ENCODE assay signal across 14 cellular contexts in genomic region chr15:82935382-82935781, GRCh38. TPM values are rescaled to one million over a fixed set of nuclear protein-coding genes. Genes with fewer than 3 reads are reported as not detected.
A peak's percentile ranks its signal among the peaks of the same experiment; 100 is the strongest.
DNase-seq lines count a peak whose midpoint lies in the region; ATAC-seq and TF ChIP-seq lines count a peak whose summit lies in the region.
"Had no signal": no experiment of that assay in that cellular context is flagged by ENCODE, and none has a peak within 500 bp of the region (broad histone marks: within the 10 kb centered on the region; RNA-seq: fewer than 3 reads in every experiment).

No MANE protein-coding gene starts in this region.

- ATAC-seq in activated CD8-positive, alpha-beta T cell treated with anti-CD3 and anti-CD28 coated beads, Interleukin-2, amount 10 ng/mL, durations not matched to agents 7 days and 5 days, result no peak
- ATAC-seq in activated CD8-positive, alpha-beta T cell treated with anti-CD3 and anti-CD28 coated beads for 36 hours, result no peak
- ATAC-seq: CD8-positive, alpha-beta T cell had no signal

- H3K36me3 Mint-ChIP-seq in activated CD8-positive, alpha-beta T cell treated with anti-CD3 and anti-CD28 coated beads, Interleukin-2, amount 10 ng/mL, durations not matched to agents 7 days and 5 days (ENCODE audit: low read depth), result no peaks in the 10 kb centered on the region
- H3K36me3 Mint-ChIP-seq in activated CD8-positive, alpha-beta T cell treated with anti-CD3 and anti-CD28 coated beads for 36 hours (ENCODE audit: low read depth), result no peaks in the 10 kb centered on the region
- peaks cover 59% of the 10 kb centered on the region for H3K36me3 Mint-ChIP-seq in dendritic cell treated with granulocyte-macrophage colony-stimulating factor and Interleukin-4, amounts not matched to agents 40 ng/mL and 50 ng/mL, for 4 days (ENCODE audit: low read depth)
- H3K36me3 Mint-ChIP-seq: CD14-positive monocyte; CD8-positive, alpha-beta T cell had no signal

- POLR2A ChIA-PET in activated CD8-positive, alpha-beta T cell treated with anti-CD3 and anti-CD28 coated beads, Interleukin-2, amount 10 ng/mL, durations not matched to agents 7 days and 5 days (lab: Charles Lee), result no interaction called here
- POLR2A ChIA-PET in activated CD8-positive, alpha-beta T cell treated with anti-CD3 and anti-CD28 coated beads for 36 hours (lab: Charles Lee), result no interaction called here

- H3K9me3 Mint-ChIP-seq in activated CD8-positive, alpha-beta T cell treated with anti-CD3 and anti-CD28 coated beads, Interleukin-2, amount 10 ng/mL, durations not matched to agents 7 days and 5 days (ENCODE audit: insufficient read depth), result no peaks in the 10 kb centered on the region
- H3K9me3 Mint-ChIP-seq in activated CD8-positive, alpha-beta T cell treated with anti-CD3 and anti-CD28 coated beads for 36 hours, result no peaks in the 10 kb centered on the region
- no peaks in the 10 kb centered on the region for H3K9me3 Mint-ChIP-seq in dendritic cell treated with granulocyte-macrophage colony-stimulating factor and Interleukin-4, amounts not matched to agents 40 ng/mL and 50 ng/mL, for 4 days
- H3K9me3 Mint-ChIP-seq: CD8-positive, alpha-beta T cell; HFFc6 had no signal

- H3K4me3 Mint-ChIP-seq in activated CD8-positive, alpha-beta T cell treated with anti-CD3 and anti-CD28 coated beads, Interleukin-2, amount 10 ng/mL, durations not matched to agents 7 days and 5 days, result no peak overlapping the region
- no peak overlapping the region for H3K4me3 Mint-ChIP-seq in activated CD8-positive, alpha-beta T cell treated with anti-CD3 and anti-CD28 coated beads for 36 hours
- H3K4me3 Mint-ChIP-seq in dendritic cell treated with granulocyte-macrophage colony-stimulating factor and Interleukin-4, amounts not matched to agents 40 ng/mL and 50 ng/mL, for 4 days, result peak overlapping the region; percentile 25
- H3K4me3 Mint-ChIP-seq: CD14-positive monocyte; CD8-positive, alpha-beta T cell; HFFc6 had no signal

- H3K4me1 Mint-ChIP-seq in activated CD8-positive, alpha-beta T cell treated with anti-CD3 and anti-CD28 coated beads, Interleukin-2, amount 10 ng/mL, durations not matched to agents 7 days and 5 days (ENCODE audit: low read depth), result no peaks in the 10 kb centered on the region
- peaks cover 12% of the 10 kb centered on the region for H3K4me1 Mint-ChIP-seq in activated CD8-positive, alpha-beta T cell treated with anti-CD3 and anti-CD28 coated beads for 36 hours (ENCODE audit: low read depth)
- H3K4me1 Mint-ChIP-seq in dendritic cell treated with granulocyte-macrophage colony-stimulating factor and Interleukin-4, amounts not matched to agents 40 ng/mL and 50 ng/mL, for 4 days (ENCODE audit: low read depth), result peaks cover 80% of the 10 kb centered on the region
- H3K4me1 Mint-ChIP-seq: CD14-positive monocyte had no signal

- peak overlapping the region; percentile 19 for H3K27ac Mint-ChIP-seq in activated CD8-positive, alpha-beta T cell treated with anti-CD3 and anti-CD28 coated beads, Interleukin-2, amount 10 ng/mL, durations not matched to agents 7 days and 5 days
- no peak overlapping the region for H3K27ac Mint-ChIP-seq in activated CD8-positive, alpha-beta T cell treated with anti-CD3 and anti-CD28 coated beads for 36 hours
- peak overlapping the region; percentile 61 for H3K27ac Mint-ChIP-seq in dendritic cell treated with granulocyte-macrophage colony-stimulating factor and Interleukin-4, amounts not matched to agents 40 ng/mL and 50 ng/mL, for 4 days
- H3K27ac Mint-ChIP-seq: CD8-positive, alpha-beta T cell; HFFc6 had no signal

- intact Hi-C loops in activated CD8-positive, alpha-beta T cell treated with anti-CD3 and anti-CD28 coated beads for 36 hours (cut with micrococcal nuclease), result no loop called here
- intact Hi-C loops in dendritic cell treated with granulocyte-macrophage colony-stimulating factor and Interleukin-4, amounts not matched to agents 40 ng/mL and 50 ng/mL, for 4 days (cut with micrococcal nuclease), result no loop called here
- intact Hi-C loops in posterior vena cava (cut with DNase I), result no loop called here

- CTCF ChIA-PET in activated CD8-positive, alpha-beta T cell treated with anti-CD3 and anti-CD28 coated beads, Interleukin-2, amount 10 ng/mL, durations not matched to agents 7 days and 5 days (lab: Charles Lee), result no interaction called here
- CTCF ChIA-PET in activated CD8-positive, alpha-beta T cell treated with anti-CD3 and anti-CD28 coated beads for 36 hours (lab: Charles Lee), result interaction anchor here (1.4 kb wide), 1 partner anchor 51 kb away, joined by 3 read pairs; no protein-coding TSS in a partner anchor

- TF ChIP-seq CTCF in activated CD8-positive, alpha-beta T cell treated with anti-CD3 and anti-CD28 coated beads for 36 hours (IDR thresholded peaks at IDR 0.05), result no peak

- DNase-seq in activated CD8-positive, alpha-beta T cell treated with anti-CD3 and anti-CD28 coated beads, Interleukin-2, amount 10 ng/mL, durations not matched to agents 7 days and 5 days, result no peak
- no peak for DNase-seq in activated CD8-positive, alpha-beta T cell treated with anti-CD3 and anti-CD28 coated beads for 36 hours
- peak; percentile 49 for DNase-seq in posterior vena cava (ENCODE audit: low spot score)
- DNase-seq in activated T-cell treated with anti-CD3 and anti-CD28 coated beads, Interleukin-2, amount 50 U/mL, for 48 hours, result no peak
- no peak for DNase-seq in SHP77 (lab: John Stamatoyannopoulos, UW)
- DNase-seq in Kasumi-1 (lab: John Stamatoyannopoulos, UW), result no peak
- DNase-seq: CD8-positive, alpha-beta T cell; COR-L47; DMS153; EL; GOT3; HFFc6 had no signal

- H3K27me3 Mint-ChIP-seq in activated CD8-positive, alpha-beta T cell treated with anti-CD3 and anti-CD28 coated beads, Interleukin-2, amount 10 ng/mL, durations not matched to agents 7 days and 5 days (ENCODE audit: low read depth), result peaks cover 3% of the 10 kb centered on the region
- H3K27me3 Mint-ChIP-seq in activated CD8-positive, alpha-beta T cell treated with anti-CD3 and anti-CD28 coated beads for 36 hours, result no peaks in the 10 kb centered on the region
- H3K27me3 Mint-ChIP-seq in dendritic cell treated with granulocyte-macrophage colony-stimulating factor and Interleukin-4, amounts not matched to agents 40 ng/mL and 50 ng/mL, for 4 days, result no peaks in the 10 kb centered on the region

RNA-seq across cellular contexts. Expression of gene HOMER2, which starts 17.1 kb away (rescaled TPM):
- 10 to 100 TPM; 12.0 to 12.8 TPM for total RNA-seq in activated CD8-positive, alpha-beta T cell treated with anti-CD3 and anti-CD28 coated beads, Interleukin-2, amount 10 ng/mL, durations not matched to agents 7 days and 5 days
- 1 to 10 TPM; 5.4 TPM for total RNA-seq in activated CD8-positive, alpha-beta T cell treated with anti-CD3 and anti-CD28 coated beads for 36 hours
- total RNA-seq in posterior vena cava, result 1 to 10 TPM; 2.7 to 3.0 TPM

RNA-seq across cellular contexts. Expression of gene RAMAC, which starts 50.6 kb away (rescaled TPM):
- 10 to 100 TPM; 25.8 to 27.0 TPM for total RNA-seq in activated CD8-positive, alpha-beta T cell treated with anti-CD3 and anti-CD28 coated beads, Interleukin-2, amount 10 ng/mL, durations not matched to agents 7 days and 5 days
- total RNA-seq in activated CD8-positive, alpha-beta T cell treated with anti-CD3 and anti-CD28 coated beads for 36 hours, result 10 to 100 TPM; 18.2 to 19.7 TPM
- 10 to 100 TPM; 12.8 to 14.2 TPM for total RNA-seq in posterior vena cava
